In the genomic region with DNA sequence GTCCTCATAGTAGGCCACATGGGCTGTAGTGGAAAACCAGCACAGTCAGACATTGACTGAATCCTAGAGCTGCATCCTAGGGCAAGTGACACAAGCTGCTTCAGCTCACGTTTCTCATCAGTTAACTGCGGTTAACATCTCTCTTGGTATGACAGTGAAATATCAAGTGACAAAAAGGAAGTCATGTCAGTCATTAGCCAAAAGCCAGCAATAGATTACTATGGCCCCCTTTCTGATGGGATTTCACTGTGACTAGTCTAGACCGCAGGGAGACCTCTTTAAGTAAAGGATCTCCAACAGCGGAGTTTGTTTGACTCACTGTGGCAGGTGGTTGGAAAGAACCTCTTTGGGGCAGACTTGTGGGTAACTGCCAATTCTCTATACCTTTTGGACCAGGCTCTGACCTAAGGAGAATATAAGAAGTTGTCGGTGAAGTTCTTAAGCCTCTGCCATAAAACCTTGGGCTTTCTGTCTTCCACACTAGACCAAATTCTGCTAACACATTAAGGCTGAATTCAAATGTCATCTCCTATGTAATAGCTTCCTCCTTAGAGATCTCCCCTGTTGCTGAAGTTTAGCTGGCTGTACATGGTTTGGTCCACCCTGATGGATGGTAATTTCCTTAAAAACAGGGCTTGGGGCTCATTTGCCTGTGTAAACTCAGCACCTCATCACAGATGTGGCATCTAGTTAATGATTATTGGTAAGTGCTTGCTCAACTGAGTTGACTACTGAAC, we compare ENCODE assay signal across 1 cellular context.
TF ChIP-seq lines count a peak whose summit lies in the region.

No MANE protein-coding gene starts in this region.

TF ChIP-seq in GM12878, 131 proteins besides CTCF, POLR2A, EP300 and RAD21 (continued from another document and continues in another):
- TF ChIP-seq, protein P1, sequence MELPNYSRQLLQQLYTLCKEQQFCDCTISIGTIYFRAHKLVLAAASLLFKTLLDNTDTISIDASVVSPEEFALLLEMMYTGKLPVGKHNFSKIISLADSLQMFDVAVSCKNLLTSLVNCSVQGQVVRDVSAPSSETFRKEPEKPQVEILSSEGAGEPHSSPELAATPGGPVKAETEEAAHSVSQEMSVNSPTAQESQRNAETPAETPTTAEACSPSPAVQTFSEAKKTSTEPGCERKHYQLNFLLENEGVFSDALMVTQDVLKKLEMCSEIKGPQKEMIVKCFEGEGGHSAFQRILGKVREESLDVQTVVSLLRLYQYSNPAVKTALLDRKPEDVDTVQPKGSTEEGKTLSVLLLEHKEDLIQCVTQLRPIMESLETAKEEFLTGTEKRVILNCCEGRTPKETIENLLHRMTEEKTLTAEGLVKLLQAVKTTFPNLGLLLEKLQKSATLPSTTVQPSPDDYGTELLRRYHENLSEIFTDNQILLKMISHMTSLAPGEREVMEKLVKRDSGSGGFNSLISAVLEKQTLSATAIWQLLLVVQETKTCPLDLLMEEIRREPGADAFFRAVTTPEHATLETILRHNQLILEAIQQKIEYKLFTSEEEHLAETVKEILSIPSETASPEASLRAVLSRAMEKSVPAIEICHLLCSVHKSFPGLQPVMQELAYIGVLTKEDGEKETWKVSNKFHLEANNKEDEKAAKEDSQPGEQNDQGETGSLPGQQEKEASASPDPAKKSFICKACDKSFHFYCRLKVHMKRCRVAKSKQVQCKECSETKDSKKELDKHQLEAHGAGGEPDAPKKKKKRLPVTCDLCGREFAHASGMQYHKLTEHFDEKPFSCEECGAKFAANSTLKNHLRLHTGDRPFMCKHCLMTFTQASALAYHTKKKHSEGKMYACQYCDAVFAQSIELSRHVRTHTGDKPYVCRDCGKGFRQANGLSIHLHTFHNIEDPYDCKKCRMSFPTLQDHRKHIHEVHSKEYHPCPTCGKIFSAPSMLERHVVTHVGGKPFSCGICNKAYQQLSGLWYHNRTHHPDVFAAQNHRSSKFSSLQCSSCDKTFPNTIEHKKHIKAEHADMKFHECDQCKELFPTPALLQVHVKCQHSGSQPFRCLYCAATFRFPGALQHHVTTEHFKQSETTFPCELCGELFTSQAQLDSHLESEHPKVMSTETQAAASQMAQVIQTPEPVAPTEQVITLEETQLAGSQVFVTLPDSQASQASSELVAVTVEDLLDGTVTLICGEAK (IDR thresholded peaks at IDR 0.05; ENCODE audit: borderline replicate concordance), result no peak; the same call in 1 of the 2 replicates
- peak; percentile 100 for TF ChIP-seq JUNB (IDR thresholded peaks at IDR 0.05)
- no peak for TF ChIP-seq EGR1 (IDR thresholded peaks at IDR 0.05; ENCODE audit: borderline replicate concordance in 1 of 2, low read depth in 2 of 2, low read length in 2 of 2)
- TF ChIP-seq SKIL (IDR thresholded peaks at IDR 0.05; ENCODE audit: low read depth, poor library complexity, severe bottlenecking), result peak; percentile 100
- TF ChIP-seq IKZF2 (IDR thresholded peaks at IDR 0.05), result peak; percentile 100
- peak; percentile 94 for TF ChIP-seq POU2F2 (IDR thresholded peaks at IDR 0.05; ENCODE audit: borderline replicate concordance, low read depth, low read length)
- peak; percentile 100 for TF ChIP-seq RUNX3 (IDR thresholded peaks at IDR 0.05; ENCODE audit: low read length)
- TF ChIP-seq, protein P2, sequence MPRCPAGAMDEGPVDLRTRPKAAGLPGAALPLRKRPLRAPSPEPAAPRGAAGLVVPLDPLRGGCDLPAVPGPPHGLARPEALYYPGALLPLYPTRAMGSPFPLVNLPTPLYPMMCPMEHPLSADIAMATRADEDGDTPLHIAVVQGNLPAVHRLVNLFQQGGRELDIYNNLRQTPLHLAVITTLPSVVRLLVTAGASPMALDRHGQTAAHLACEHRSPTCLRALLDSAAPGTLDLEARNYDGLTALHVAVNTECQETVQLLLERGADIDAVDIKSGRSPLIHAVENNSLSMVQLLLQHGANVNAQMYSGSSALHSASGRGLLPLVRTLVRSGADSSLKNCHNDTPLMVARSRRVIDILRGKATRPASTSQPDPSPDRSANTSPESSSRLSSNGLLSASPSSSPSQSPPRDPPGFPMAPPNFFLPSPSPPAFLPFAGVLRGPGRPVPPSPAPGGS (IDR thresholded peaks at IDR 0.05; ENCODE audit: borderline replicate concordance, insufficient read depth, low read depth, low read length, poor library complexity, severe bottlenecking), result peak; percentile 99
- no peak for TF ChIP-seq MYC (IDR thresholded peaks at IDR 0.05; ENCODE audit: insufficient read depth, insufficient read length, insufficient replicate concordance, low read length, severe bottlenecking)
- TF ChIP-seq YBX1 (IDR thresholded peaks at IDR 0.05), result no peak
- TF ChIP-seq ZNF622 (IDR thresholded peaks at IDR 0.05), result no peak
- peak; percentile 92 for TF ChIP-seq STAT3 (IDR thresholded peaks at IDR 0.05; ENCODE audit: low read depth, low read length)
- TF ChIP-seq, protein P3, sequence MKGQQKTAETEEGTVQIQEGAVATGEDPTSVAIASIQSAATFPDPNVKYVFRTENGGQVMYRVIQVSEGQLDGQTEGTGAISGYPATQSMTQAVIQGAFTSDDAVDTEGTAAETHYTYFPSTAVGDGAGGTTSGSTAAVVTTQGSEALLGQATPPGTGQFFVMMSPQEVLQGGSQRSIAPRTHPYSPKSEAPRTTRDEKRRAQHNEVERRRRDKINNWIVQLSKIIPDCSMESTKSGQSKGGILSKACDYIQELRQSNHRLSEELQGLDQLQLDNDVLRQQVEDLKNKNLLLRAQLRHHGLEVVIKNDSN (IDR thresholded peaks at IDR 0.05; ENCODE audit: borderline replicate concordance, extremely low read length, insufficient read depth, low read depth, low read length), result no peak
- TF ChIP-seq RBBP5 (conservative IDR thresholded peaks at IDR 0.05), result no peak
- TF ChIP-seq SREBF1 (IDR thresholded peaks at IDR 0.05; ENCODE audit: low read length), result peak; percentile 86
- TF ChIP-seq, protein P4, sequence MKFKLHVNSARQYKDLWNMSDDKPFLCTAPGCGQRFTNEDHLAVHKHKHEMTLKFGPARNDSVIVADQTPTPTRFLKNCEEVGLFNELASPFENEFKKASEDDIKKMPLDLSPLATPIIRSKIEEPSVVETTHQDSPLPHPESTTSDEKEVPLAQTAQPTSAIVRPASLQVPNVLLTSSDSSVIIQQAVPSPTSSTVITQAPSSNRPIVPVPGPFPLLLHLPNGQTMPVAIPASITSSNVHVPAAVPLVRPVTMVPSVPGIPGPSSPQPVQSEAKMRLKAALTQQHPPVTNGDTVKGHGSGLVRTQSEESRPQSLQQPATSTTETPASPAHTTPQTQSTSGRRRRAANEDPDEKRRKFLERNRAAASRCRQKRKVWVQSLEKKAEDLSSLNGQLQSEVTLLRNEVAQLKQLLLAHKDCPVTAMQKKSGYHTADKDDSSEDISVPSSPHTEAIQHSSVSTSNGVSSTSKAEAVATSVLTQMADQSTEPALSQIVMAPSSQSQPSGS (IDR thresholded peaks at IDR 0.05; ENCODE audit: low read length), result peak; percentile 100
- peak; percentile 89; the same call in 1 of the 2 replicates for TF ChIP-seq CHD2 (IDR thresholded peaks at IDR 0.05; ENCODE audit: borderline replicate concordance, low read depth, low read length)
- TF ChIP-seq ATF7 (IDR thresholded peaks at IDR 0.05; ENCODE audit: low read depth), result peak; percentile 96
- TF ChIP-seq, protein P5, sequence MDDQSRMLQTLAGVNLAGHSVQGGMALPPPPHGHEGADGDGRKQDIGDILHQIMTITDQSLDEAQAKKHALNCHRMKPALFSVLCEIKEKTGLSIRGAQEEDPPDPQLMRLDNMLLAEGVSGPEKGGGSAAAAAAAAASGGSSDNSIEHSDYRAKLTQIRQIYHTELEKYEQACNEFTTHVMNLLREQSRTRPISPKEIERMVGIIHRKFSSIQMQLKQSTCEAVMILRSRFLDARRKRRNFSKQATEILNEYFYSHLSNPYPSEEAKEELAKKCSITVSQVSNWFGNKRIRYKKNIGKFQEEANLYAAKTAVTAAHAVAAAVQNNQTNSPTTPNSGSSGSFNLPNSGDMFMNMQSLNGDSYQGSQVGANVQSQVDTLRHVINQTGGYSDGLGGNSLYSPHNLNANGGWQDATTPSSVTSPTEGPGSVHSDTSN (IDR thresholded peaks at IDR 0.05; ENCODE audit: insufficient replicate concordance, low read depth, low read length), result peak; percentile 82
- TF ChIP-seq SMC3 (IDR thresholded peaks at IDR 0.05; ENCODE audit: borderline replicate concordance, low read length), result peak; percentile 25; the same call in 1 of the 2 replicates
- no peak for TF ChIP-seq NFYA (IDR thresholded peaks at IDR 0.05; ENCODE audit: borderline replicate concordance, low read depth, low read length)
- TF ChIP-seq HDAC6 (IDR thresholded peaks at IDR 0.05; ENCODE audit: unreplicated experiment), result no peak
- peak; percentile 77 for TF ChIP-seq CUX1 (IDR thresholded peaks at IDR 0.05; ENCODE audit: insufficient replicate concordance, low read depth, low read length)
- TF ChIP-seq KAT2A (conservative IDR thresholded peaks at IDR 0.05; ENCODE audit: control insufficient read depth, low read depth, low read length), result no peak
- peak; percentile 39; the same call in 1 of the 2 replicates for TF ChIP-seq SMARCA5 (IDR thresholded peaks at IDR 0.05)
- no peak for TF ChIP-seq SUZ12 (IDR thresholded peaks at IDR 0.05; ENCODE audit: unreplicated experiment)
- TF ChIP-seq BCLAF1 (IDR thresholded peaks at IDR 0.05), result 0 out of 2 replicates have a peak, but pooled peaks have one; percentile 48
- TF ChIP-seq, protein P6, sequence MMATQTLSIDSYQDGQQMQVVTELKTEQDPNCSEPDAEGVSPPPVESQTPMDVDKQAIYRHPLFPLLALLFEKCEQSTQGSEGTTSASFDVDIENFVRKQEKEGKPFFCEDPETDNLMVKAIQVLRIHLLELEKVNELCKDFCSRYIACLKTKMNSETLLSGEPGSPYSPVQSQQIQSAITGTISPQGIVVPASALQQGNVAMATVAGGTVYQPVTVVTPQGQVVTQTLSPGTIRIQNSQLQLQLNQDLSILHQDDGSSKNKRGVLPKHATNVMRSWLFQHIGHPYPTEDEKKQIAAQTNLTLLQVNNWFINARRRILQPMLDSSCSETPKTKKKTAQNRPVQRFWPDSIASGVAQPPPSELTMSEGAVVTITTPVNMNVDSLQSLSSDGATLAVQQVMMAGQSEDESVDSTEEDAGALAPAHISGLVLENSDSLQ (IDR thresholded peaks at IDR 0.05), result peak; percentile 95
- TF ChIP-seq MTA3 (IDR thresholded peaks at IDR 0.05; ENCODE audit: borderline replicate concordance, low read length), result peak; percentile 100
- TF ChIP-seq CHD1 (IDR thresholded peaks at IDR 0.05; ENCODE audit: low read depth, low read length), result peak; percentile 74; the same call in 1 of the 2 replicates
- TF ChIP-seq JUND (IDR thresholded peaks at IDR 0.05; ENCODE audit: low read depth, low read length), result peak; percentile 95
- TF ChIP-seq ASH2L (IDR thresholded peaks at IDR 0.05; ENCODE audit: borderline replicate concordance, low read depth), result no peak
